Comparison of ENCODE assay signal across 1 cellular context in genomic region chr2:218325566-218326160, GRCh38.
TF ChIP-seq lines count a peak whose summit lies in the region.

No MANE protein-coding gene starts in this region.

TF ChIP-seq in H1, 55 proteins besides CTCF, POLR2A, EP300 and RAD21:
- TF ChIP-seq MAFK (IDR thresholded peaks at IDR 0.05; ENCODE audit: low read depth, low read length), result no peak
- TF ChIP-seq ATF2 (IDR thresholded peaks at IDR 0.05; ENCODE audit: low read length), result no peak
- no peak for TF ChIP-seq CTBP2 (IDR thresholded peaks at IDR 0.05; ENCODE audit: borderline replicate concordance, insufficient read depth, insufficient read length, low read length)
- no peak for TF ChIP-seq RBBP5 (IDR thresholded peaks at IDR 0.05; ENCODE audit: borderline replicate concordance, low read depth, low read length)
- no peak for TF ChIP-seq SIX5 (IDR thresholded peaks at IDR 0.05; ENCODE audit: low read depth, low read length)
- no peak for TF ChIP-seq BRCA1 (IDR thresholded peaks at IDR 0.05; ENCODE audit: low read depth, low read length)
TF ChIP-seq in H1: peak in this region for 0.
